Comparison of ENCODE assay signal across 1 cellular context in genomic region chr21:14451520-14451919, GRCh38.
TF ChIP-seq lines count a peak whose summit lies in the region.

No MANE protein-coding gene starts in this region.

TF ChIP-seq in HepG2, 621 proteins besides CTCF, POLR2A, EP300 and RAD21 (continued from another document):
- TF ChIP-seq TFDP2 (CRISPR knock-in tag; IDR thresholded peaks at IDR 0.05): no peak
- TF ChIP-seq MYPOP (CRISPR knock-in tag; IDR thresholded peaks at IDR 0.05): no peak
- TF ChIP-seq JDP2 (CRISPR knock-in tag; IDR thresholded peaks at IDR 0.05; ENCODE audit: borderline replicate concordance): no peak
- no peak for TF ChIP-seq TCF12 (IDR thresholded peaks at IDR 0.05)
- TF ChIP-seq TCF12 (CRISPR knock-in tag; IDR thresholded peaks at IDR 0.05): no peak
- no peak for TF ChIP-seq ZSCAN22 (CRISPR knock-in tag; IDR thresholded peaks at IDR 0.05)
- TF ChIP-seq ZNF121 (CRISPR knock-in tag; IDR thresholded peaks at IDR 0.05): no peak
- TF ChIP-seq E2F1 (CRISPR knock-in tag; IDR thresholded peaks at IDR 0.05): no peak
- TF ChIP-seq HOXD1 (CRISPR knock-in tag; IDR thresholded peaks at IDR 0.05): no peak
- TF ChIP-seq ZNF30 (CRISPR knock-in tag; IDR thresholded peaks at IDR 0.05): no peak
- TF ChIP-seq ZNF33B (CRISPR knock-in tag; IDR thresholded peaks at IDR 0.05): no peak
